ENCODE assay signal across 17 cellular contexts in genomic region chr11:131353761-131354160, GRCh38. TPM values are rescaled to one million over a fixed set of nuclear protein-coding genes. Genes with fewer than 3 reads are reported as not detected.
DNase-seq lines count a peak whose midpoint lies in the region; TF ChIP-seq lines count a peak whose summit lies in the region.
"Had no signal": no experiment of that assay in that cellular context is flagged by ENCODE, and none has a peak within 500 bp of the region (broad histone marks: within the 10 kb centered on the region; RNA-seq: fewer than 3 reads in every experiment).

No MANE protein-coding gene starts in this region.

- DNase-seq in H9 (no peak), caudate nucleus (lab: John Stamatoyannopoulos, UW) (no peak), myocyte (ENCODE audit: low read depth) (peak; percentile 27), NCI-H524 (lab: John Stamatoyannopoulos, UW) (no peak), SJCRH30 (no peak), NCI-H128 (lab: John Stamatoyannopoulos, UW; ENCODE audit: unreplicated experiment) (no peak), medulla oblongata (ENCODE audit: extremely low spot score) (no peak)
- DNase-seq: BE2C; CD4-positive, CD25-positive, alpha-beta regulatory T cell; DMS79; NCI-H1417; NCI-H187; NCI-H446; NCI-H526 treated with DMSO at 0.1 percent for 48 hours had no signal

- H3K27ac ChIP-seq in H9 (ENCODE audit: insufficient read length, low read depth, low read length) (peak overlapping the region; percentile 8), caudate nucleus (ENCODE audit: low read depth, low read length) (peak overlapping the region; percentile 58), SJCRH30 (no peak overlapping the region)

- H4K8ac ChIP-seq in H9 (replicated peaks; ENCODE audit: insufficient read length, low read depth, low read length): no peak overlapping the region

- H3K9me3 ChIP-seq in H9 (ENCODE audit: control insufficient read depth, low read depth, low read length) (no peaks in the 10 kb centered on the region), SJCRH30 (replicated peaks) (no peaks in the 10 kb centered on the region)
- H3K9me3 ChIP-seq: BE2C had no signal

- no peaks in the 10 kb centered on the region for H4K20me1 ChIP-seq in H9 (ENCODE audit: control insufficient read depth, insufficient read depth, insufficient read length)

- H3K4me1 Mint-ChIP-seq in H9: peaks cover 23 to 26% of the 10 kb centered on the region in 2 experiments
- H3K4me1 Mint-ChIP-seq: CD4-positive, CD25-positive, alpha-beta regulatory T cell; IgD-negative memory B cell had no signal

- H3K18ac ChIP-seq in H9 (ENCODE audit: insufficient read length, low read depth, low read length): no peak overlapping the region

- H3K79me2 ChIP-seq in H9 (ENCODE audit: insufficient read depth, low read length): no peaks in the 10 kb centered on the region

- no peak overlapping the region for H3K9ac ChIP-seq in H9 (ENCODE audit: extremely low read depth, insufficient read length, low read length)

- no peak overlapping the region for H3K4ac ChIP-seq in H9 (ENCODE audit: low read depth, low read length)

- no peak overlapping the region for H3K4me2 ChIP-seq in H9 (ENCODE audit: insufficient read depth, insufficient read length, low read length)

- no peak overlapping the region for H4K91ac ChIP-seq in H9 (ENCODE audit: insufficient read length, low read depth, low read length)

- WGBS in H9 (ENCODE audit: extremely low coverage, insufficient read length, low lambda C conversion rate): no CpG with 5 or more reads among the region's 2 CpGs

- H2AK5ac ChIP-seq in H9 (ENCODE audit: insufficient read length, low read length): no peak overlapping the region

- H2BK12ac ChIP-seq in H9 (ENCODE audit: insufficient read length, low read depth, low read length): no peak overlapping the region

- H3K23me2 ChIP-seq in H9 (ENCODE audit: insufficient read length, low read depth, low read length, poor library complexity, severe bottlenecking): no peaks in the 10 kb centered on the region

- no peak overlapping the region for H2AFZ ChIP-seq in H9 (ENCODE audit: low read length)

- no peak for TF ChIP-seq CTCF in H9 (conservative IDR thresholded peaks at IDR 0.05)

- H3K23ac ChIP-seq in H9 (ENCODE audit: insufficient read length, low read depth, low read length): no peak overlapping the region

- no peak overlapping the region for H2BK20ac ChIP-seq in H9 (ENCODE audit: low read depth, low read length, poor library complexity, severe bottlenecking)

- H3K56ac ChIP-seq in H9 (ENCODE audit: insufficient read length, low read depth, low read length): no peak overlapping the region

- no peak overlapping the region for H4K5ac ChIP-seq in H9 (ENCODE audit: insufficient read length, low read depth, low read length)

- no peak overlapping the region for H2BK5ac ChIP-seq in H9 (ENCODE audit: insufficient read length, low read length)

- H3K36me3 Mint-ChIP-seq in H9 (ENCODE audit: insufficient read depth in 1 of 3, low read depth in 3 of 3): peaks cover 0 to 3% (median 3%) of the 10 kb centered on the region in 3 experiments; a peak in 2 of 7 replicates
- H3K36me3 Mint-ChIP-seq: CD4-positive, CD25-positive, alpha-beta regulatory T cell; IgD-negative memory B cell had no signal

- no peak overlapping the region for H3K4me3 Mint-ChIP-seq in H9
- H3K4me3 Mint-ChIP-seq: CD4-positive, CD25-positive, alpha-beta regulatory T cell; IgD-negative memory B cell had no signal

- no peak overlapping the region for H3K4me3 ChIP-seq in SJCRH30
- H3K4me3 ChIP-seq: GM12878 had no signal

- peak overlapping the region in 2 of 3 experiments; percentile 10 to 95; a peak in 3 of 7 replicates for H3K27ac Mint-ChIP-seq in H9
- H3K27ac Mint-ChIP-seq: CD4-positive, CD25-positive, alpha-beta regulatory T cell had no signal

- H3K27me3 ChIP-seq in H9 (ENCODE audit: insufficient read depth, low read length) (no peaks in the 10 kb centered on the region), SJCRH30 (no peaks in the 10 kb centered on the region)
- H3K27me3 ChIP-seq: BE2C had no signal

- no peaks in the 10 kb centered on the region for H3K36me3 ChIP-seq in SJCRH30
- H3K36me3 ChIP-seq: BE2C had no signal

- no peaks in the 10 kb centered on the region for H3K9me3 Mint-ChIP-seq in H9

- H3K4me1 ChIP-seq in H9 (ENCODE audit: insufficient read depth, low read length) (peaks cover 8% of the 10 kb centered on the region), SJCRH30 (no peaks in the 10 kb centered on the region)
- H3K4me1 ChIP-seq: BE2C had no signal

- no peak overlapping the region for H3K14ac ChIP-seq in H9 (ENCODE audit: insufficient read depth, low read length)

- no peak overlapping the region for H3T11ph ChIP-seq in H9 (ENCODE audit: low read length)

- no peaks in the 10 kb centered on the region; the same call in 1 of the 2 replicates for H3K27me3 Mint-ChIP-seq in H9 (ENCODE audit: low read depth)
- H3K27me3 Mint-ChIP-seq: IgD-negative memory B cell had no signal

- no peaks in the 10 kb centered on the region for H3K79me1 ChIP-seq in H9 (ENCODE audit: insufficient read depth, low read depth, low read length, poor library complexity, severe bottlenecking)

- no peak overlapping the region for H2BK120ac ChIP-seq in H9 (ENCODE audit: low read depth, low read length, poor library complexity, severe bottlenecking)

- no peak overlapping the region for H2BK15ac ChIP-seq in H9 (ENCODE audit: low read depth, low read length)

RNA-seq across cellular contexts. Expression of gene NTM, which starts 16.7 kb away (rescaled TPM):
- total RNA-seq in H9 (2021): 9.9 and 13.8 TPM in 2 replicates
- total RNA-seq in myocyte: 41.5 and 49.2 TPM in 2 replicates
- 425 TPM for polyA plus RNA-seq in myocyte (2012)
- total RNA-seq in SJCRH30 (2014; rRNA removed; shearing (Covaris generic)): not detected in 2 replicates
- total RNA-seq: CD4-positive, CD25-positive, alpha-beta regulatory T cell; GM12878; MCF 10A had no signal
- polyA plus RNA-seq: GM12878, IgD-negative memory B cell had no signal

Comparison
In these comparisons a context has a peak if more than half of its experiments do, and no peak if none do; other contexts are left out.
1. RNA of gene NTM, which starts 16.7 kb away (total RNA-seq): 41.5 to 49.2 TPM in myocyte and 9.9 to 13.8 TPM in H9; not detected in SJCRH30; every median in the first group is over 10 times any median in the second.